1 cellular context compared by ENCODE assay signal in genomic region chr15:100869151-100869999, GRCh38.
A peak's percentile ranks its signal among the peaks of the same experiment; 100 is the strongest.
TF ChIP-seq lines count a peak whose summit lies in the region.

No MANE protein-coding gene starts in this region.

TF ChIP-seq in H1, 55 proteins besides CTCF, POLR2A, EP300 and RAD21:
- no peak for TF ChIP-seq TBP (IDR thresholded peaks at IDR 0.05; ENCODE audit: low read depth, low read length)
- 0 out of 2 replicates have a peak, but pooled peaks have one; percentile 8 for TF ChIP-seq YY1 (IDR thresholded peaks at IDR 0.05; ENCODE audit: low read depth, low read length)
- no peak for TF ChIP-seq EGR1 (IDR thresholded peaks at IDR 0.05; ENCODE audit: borderline replicate concordance, low read depth, low read length)
- TF ChIP-seq SP4 (IDR thresholded peaks at IDR 0.05; ENCODE audit: low read length), result no peak
- TF ChIP-seq, protein P1, sequence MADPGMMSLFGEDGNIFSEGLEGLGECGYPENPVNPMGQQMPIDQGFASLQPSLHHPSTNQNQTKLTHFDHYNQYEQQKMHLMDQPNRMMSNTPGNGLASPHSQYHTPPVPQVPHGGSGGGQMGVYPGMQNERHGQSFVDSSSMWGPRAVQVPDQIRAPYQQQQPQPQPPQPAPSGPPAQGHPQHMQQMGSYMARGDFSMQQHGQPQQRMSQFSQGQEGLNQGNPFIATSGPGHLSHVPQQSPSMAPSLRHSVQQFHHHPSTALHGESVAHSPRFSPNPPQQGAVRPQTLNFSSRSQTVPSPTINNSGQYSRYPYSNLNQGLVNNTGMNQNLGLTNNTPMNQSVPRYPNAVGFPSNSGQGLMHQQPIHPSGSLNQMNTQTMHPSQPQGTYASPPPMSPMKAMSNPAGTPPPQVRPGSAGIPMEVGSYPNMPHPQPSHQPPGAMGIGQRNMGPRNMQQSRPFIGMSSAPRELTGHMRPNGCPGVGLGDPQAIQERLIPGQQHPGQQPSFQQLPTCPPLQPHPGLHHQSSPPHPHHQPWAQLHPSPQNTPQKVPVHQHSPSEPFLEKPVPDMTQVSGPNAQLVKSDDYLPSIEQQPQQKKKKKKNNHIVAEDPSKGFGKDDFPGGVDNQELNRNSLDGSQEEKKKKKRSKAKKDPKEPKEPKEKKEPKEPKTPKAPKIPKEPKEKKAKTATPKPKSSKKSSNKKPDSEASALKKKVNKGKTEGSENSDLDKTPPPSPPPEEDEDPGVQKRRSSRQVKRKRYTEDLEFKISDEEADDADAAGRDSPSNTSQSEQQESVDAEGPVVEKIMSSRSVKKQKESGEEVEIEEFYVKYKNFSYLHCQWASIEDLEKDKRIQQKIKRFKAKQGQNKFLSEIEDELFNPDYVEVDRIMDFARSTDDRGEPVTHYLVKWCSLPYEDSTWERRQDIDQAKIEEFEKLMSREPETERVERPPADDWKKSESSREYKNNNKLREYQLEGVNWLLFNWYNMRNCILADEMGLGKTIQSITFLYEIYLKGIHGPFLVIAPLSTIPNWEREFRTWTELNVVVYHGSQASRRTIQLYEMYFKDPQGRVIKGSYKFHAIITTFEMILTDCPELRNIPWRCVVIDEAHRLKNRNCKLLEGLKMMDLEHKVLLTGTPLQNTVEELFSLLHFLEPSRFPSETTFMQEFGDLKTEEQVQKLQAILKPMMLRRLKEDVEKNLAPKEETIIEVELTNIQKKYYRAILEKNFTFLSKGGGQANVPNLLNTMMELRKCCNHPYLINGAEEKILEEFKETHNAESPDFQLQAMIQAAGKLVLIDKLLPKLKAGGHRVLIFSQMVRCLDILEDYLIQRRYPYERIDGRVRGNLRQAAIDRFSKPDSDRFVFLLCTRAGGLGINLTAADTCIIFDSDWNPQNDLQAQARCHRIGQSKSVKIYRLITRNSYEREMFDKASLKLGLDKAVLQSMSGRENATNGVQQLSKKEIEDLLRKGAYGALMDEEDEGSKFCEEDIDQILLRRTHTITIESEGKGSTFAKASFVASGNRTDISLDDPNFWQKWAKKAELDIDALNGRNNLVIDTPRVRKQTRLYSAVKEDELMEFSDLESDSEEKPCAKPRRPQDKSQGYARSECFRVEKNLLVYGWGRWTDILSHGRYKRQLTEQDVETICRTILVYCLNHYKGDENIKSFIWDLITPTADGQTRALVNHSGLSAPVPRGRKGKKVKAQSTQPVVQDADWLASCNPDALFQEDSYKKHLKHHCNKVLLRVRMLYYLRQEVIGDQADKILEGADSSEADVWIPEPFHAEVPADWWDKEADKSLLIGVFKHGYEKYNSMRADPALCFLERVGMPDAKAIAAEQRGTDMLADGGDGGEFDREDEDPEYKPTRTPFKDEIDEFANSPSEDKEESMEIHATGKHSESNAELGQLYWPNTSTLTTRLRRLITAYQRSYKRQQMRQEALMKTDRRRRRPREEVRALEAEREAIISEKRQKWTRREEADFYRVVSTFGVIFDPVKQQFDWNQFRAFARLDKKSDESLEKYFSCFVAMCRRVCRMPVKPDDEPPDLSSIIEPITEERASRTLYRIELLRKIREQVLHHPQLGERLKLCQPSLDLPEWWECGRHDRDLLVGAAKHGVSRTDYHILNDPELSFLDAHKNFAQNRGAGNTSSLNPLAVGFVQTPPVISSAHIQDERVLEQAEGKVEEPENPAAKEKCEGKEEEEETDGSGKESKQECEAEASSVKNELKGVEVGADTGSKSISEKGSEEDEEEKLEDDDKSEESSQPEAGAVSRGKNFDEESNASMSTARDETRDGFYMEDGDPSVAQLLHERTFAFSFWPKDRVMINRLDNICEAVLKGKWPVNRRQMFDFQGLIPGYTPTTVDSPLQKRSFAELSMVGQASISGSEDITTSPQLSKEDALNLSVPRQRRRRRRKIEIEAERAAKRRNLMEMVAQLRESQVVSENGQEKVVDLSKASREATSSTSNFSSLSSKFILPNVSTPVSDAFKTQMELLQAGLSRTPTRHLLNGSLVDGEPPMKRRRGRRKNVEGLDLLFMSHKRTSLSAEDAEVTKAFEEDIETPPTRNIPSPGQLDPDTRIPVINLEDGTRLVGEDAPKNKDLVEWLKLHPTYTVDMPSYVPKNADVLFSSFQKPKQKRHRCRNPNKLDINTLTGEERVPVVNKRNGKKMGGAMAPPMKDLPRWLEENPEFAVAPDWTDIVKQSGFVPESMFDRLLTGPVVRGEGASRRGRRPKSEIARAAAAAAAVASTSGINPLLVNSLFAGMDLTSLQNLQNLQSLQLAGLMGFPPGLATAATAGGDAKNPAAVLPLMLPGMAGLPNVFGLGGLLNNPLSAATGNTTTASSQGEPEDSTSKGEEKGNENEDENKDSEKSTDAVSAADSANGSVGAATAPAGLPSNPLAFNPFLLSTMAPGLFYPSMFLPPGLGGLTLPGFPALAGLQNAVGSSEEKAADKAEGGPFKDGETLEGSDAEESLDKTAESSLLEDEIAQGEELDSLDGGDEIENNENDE (IDR thresholded peaks at IDR 0.05; ENCODE audit: insufficient replicate concordance, low read length), result no peak
- no peak for TF ChIP-seq TAF7 (optimal IDR thresholded peaks at IDR 0.05; ENCODE audit: borderline replicate concordance, low read depth, low read length)
- no peak for TF ChIP-seq SP2 (IDR thresholded peaks at IDR 0.05; ENCODE audit: low read length)
- no peak for TF ChIP-seq JUND (IDR thresholded peaks at IDR 0.05; ENCODE audit: low read length)
